Comparison of ENCODE assay signal across 1 cellular context in the genomic region with DNA sequence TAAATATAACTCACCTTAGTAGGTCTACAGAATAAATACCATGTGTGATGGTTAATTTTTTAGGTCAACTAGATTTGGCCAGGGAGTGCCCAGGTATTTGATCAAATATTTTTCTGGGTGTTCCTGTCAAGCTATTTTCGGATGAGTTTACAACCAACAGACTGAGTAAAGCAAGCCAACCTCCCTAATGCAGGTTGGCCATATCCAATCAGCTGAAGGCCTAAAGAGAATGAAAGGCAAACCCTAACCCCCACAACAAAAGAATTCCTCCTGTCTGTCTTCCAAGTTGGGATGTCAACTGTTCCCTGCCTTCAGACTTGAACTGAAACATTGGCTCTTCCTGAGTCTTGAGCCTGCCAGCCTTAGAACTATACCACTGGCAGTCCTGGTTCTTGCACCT.
TF ChIP-seq lines count a peak whose summit lies in the region.

No MANE protein-coding gene starts in this region.

TF ChIP-seq in GM23338, 12 proteins besides CTCF, POLR2A, EP300 and RAD21 (continued from another document):
- TF ChIP-seq ZNF462 (CRISPR knock-in tag; IDR thresholded peaks at IDR 0.05): no peak
- no peak for TF ChIP-seq ZNF331 (CRISPR knock-in tag; IDR thresholded peaks at IDR 0.05; ENCODE audit: low read depth)
- TF ChIP-seq EZH2phosphoT487 (IDR thresholded peaks at IDR 0.05; ENCODE audit: unreplicated experiment): no peak
- TF ChIP-seq CREB1 (CRISPR knock-in tag; IDR thresholded peaks at IDR 0.05; ENCODE audit: low read depth): no peak
- no peak for TF ChIP-seq STAT1 (IDR thresholded peaks at IDR 0.05; ENCODE audit: unreplicated experiment)
- TF ChIP-seq NANOG (IDR thresholded peaks at IDR 0.05; ENCODE audit: borderline replicate concordance): no peak
- TF ChIP-seq, protein P1, sequence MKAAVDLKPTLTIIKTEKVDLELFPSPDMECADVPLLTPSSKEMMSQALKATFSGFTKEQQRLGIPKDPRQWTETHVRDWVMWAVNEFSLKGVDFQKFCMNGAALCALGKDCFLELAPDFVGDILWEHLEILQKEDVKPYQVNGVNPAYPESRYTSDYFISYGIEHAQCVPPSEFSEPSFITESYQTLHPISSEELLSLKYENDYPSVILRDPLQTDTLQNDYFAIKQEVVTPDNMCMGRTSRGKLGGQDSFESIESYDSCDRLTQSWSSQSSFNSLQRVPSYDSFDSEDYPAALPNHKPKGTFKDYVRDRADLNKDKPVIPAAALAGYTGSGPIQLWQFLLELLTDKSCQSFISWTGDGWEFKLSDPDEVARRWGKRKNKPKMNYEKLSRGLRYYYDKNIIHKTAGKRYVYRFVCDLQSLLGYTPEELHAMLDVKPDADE (IDR thresholded peaks at IDR 0.05): no peak
- no peak for TF ChIP-seq POLR2AphosphoS5 (IDR thresholded peaks at IDR 0.05; ENCODE audit: low read depth)
